11 cellular contexts compared by ENCODE assay signal in genomic region chr3:5191555-5192304, GRCh38. TPM values are rescaled to one million over a fixed set of nuclear protein-coding genes. Genes with fewer than 3 reads are reported as not detected.
A peak's percentile ranks its signal among the peaks of the same experiment; 100 is the strongest.
DNase-seq lines count a peak whose midpoint lies in the region; ATAC-seq and TF ChIP-seq lines count a peak whose summit lies in the region.
"Had no signal": no experiment of that assay in that cellular context is flagged by ENCODE, and none has a peak within 500 bp of the region (broad histone marks: within the 10 kb centered on the region; RNA-seq: fewer than 3 reads in every experiment).

No MANE protein-coding gene starts in this region.

- peaks cover 30% of the 10 kb centered on the region for H3F3A ChIP-seq in GM23248 (ENCODE audit: insufficient read depth)

- no peaks in the 10 kb centered on the region for H3K36me3 ChIP-seq in GM23248 (ENCODE audit: low read depth)
- H3K36me3 ChIP-seq in stomach, result peaks cover 0 to 17% (median 7%) of the 10 kb centered on the region in 4 donors

- POLR2A ChIA-PET in activated CD8-positive, alpha-beta T cell treated with anti-CD3 and anti-CD28 coated beads for 36 hours (lab: Charles Lee), result interaction anchor here (1.0 to 1.5 kb wide), 3 partner anchors 15 to 370 kb away, joined by 3 to 9 read pairs (median 3); no protein-coding TSS in a partner anchor

- no peak overlapping the region for H3K27ac ChIP-seq in GM23248
- peak overlapping the region in 1 of 5 donors; percentile 48 for H3K27ac ChIP-seq in stomach
- H3K27ac ChIP-seq: esophagus squamous epithelium had no signal

- H3K27ac Mint-ChIP-seq in activated CD8-positive, alpha-beta T cell treated with anti-CD3 and anti-CD28 coated beads for 36 hours, result peak overlapping the region; percentile 93
- peak overlapping the region; percentile 23 for H3K27ac Mint-ChIP-seq in osteocyte (ENCODE audit: unreplicated experiment)

- H3K9ac ChIP-seq in GM23248, result no peak overlapping the region

- DNase-seq in SIG-M5 treated with dmso at 0.1 percent for 504 hours (lab: John Stamatoyannopoulos, UW; ENCODE audit: unreplicated experiment), result peak; percentile 41
- DNase-seq in SIG-M5 (lab: John Stamatoyannopoulos, UW), result no peak
- peak; percentile 16 for DNase-seq in GM23248
- no peak for DNase-seq in activated CD8-positive, alpha-beta T cell treated with anti-CD3 and anti-CD28 coated beads for 36 hours
- DNase-seq in osteocyte (ENCODE audit: extremely low spot score, unreplicated experiment), result no peak
- no peak for DNase-seq in stimulated activated CD4-positive, alpha-beta T cell treated with anti-CD3 and anti-CD28 coated beads, Interleukin-4, amount 100 ng/mL, for 4 hours
- DNase-seq in stomach, result no peak
- no peak for DNase-seq in activated CD4-positive, CD25-positive, alpha-beta regulatory T cell (lab: John Stamatoyannopoulos, UW)
- DNase-seq: esophagus squamous epithelium, kidney glomerular epithelial cell, T1000 had no signal

- H3K4me3 ChIP-seq in GM23248 (no peak overlapping the region), stomach (no peak overlapping the region)

- H3K9me3 Mint-ChIP-seq in activated CD8-positive, alpha-beta T cell treated with anti-CD3 and anti-CD28 coated beads for 36 hours, result no peaks in the 10 kb centered on the region
- no peaks in the 10 kb centered on the region for H3K9me3 Mint-ChIP-seq in osteocyte (ENCODE audit: unreplicated experiment)

- intact Hi-C loops in activated CD8-positive, alpha-beta T cell treated with anti-CD3 and anti-CD28 coated beads for 36 hours (cut with micrococcal nuclease), result loop anchor here (5.0 to 10.0 kb wide), 6 partner anchors 54 to 699 kb away; partner anchors contain the start of genes ARL8B and ITPR1
- intact Hi-C loops in stomach (cut with DNase I; ENCODE audit: low total_unique reads), result no loop called here

- TF ChIP-seq EP300 in stomach (IDR thresholded peaks at IDR 0.05), result no peak

- no peak for TF ChIP-seq POLR2A in stomach (IDR thresholded peaks at IDR 0.05)

- CTCF ChIA-PET in activated CD8-positive, alpha-beta T cell treated with anti-CD3 and anti-CD28 coated beads for 36 hours (lab: Charles Lee), result interaction anchor here (1.4 kb wide), 1 partner anchor 55 kb away, joined by 3 read pairs; no protein-coding TSS in a partner anchor

- H3K4me1 Mint-ChIP-seq in activated CD8-positive, alpha-beta T cell treated with anti-CD3 and anti-CD28 coated beads for 36 hours (ENCODE audit: low read depth), result peaks cover 54% of the 10 kb centered on the region
- peaks cover 59% of the 10 kb centered on the region for H3K4me1 Mint-ChIP-seq in osteocyte (ENCODE audit: unreplicated experiment)

- peaks cover 84% of the 10 kb centered on the region for H3K79me2 ChIP-seq in GM23248 (ENCODE audit: insufficient read depth)

- peak overlapping the region; percentile 68 for H3K4me3 Mint-ChIP-seq in activated CD8-positive, alpha-beta T cell treated with anti-CD3 and anti-CD28 coated beads for 36 hours
- no peak overlapping the region for H3K4me3 Mint-ChIP-seq in osteocyte (ENCODE audit: unreplicated experiment)

- no peaks in the 10 kb centered on the region for H4K20me1 ChIP-seq in GM23248 (ENCODE audit: insufficient read depth)

- WGBS in GM23248 (ENCODE audit: low coverage in 1 of 2, low lambda C conversion rate in 2 of 2, missing lambda C conversion rate in 2 of 2), 2 experiments, result 87 to 88% methylated on average over 5 of the region's 5 CpGs
- 54 to 71% (median 63%) methylated on average over 5 of the region's 5 CpGs for WGBS in stomach, 5 donors

- no peaks in the 10 kb centered on the region for H3K9me3 ChIP-seq in GM23248 (ENCODE audit: low read depth)
- H3K9me3 ChIP-seq in stomach, result no peaks in the 10 kb centered on the region
- H3K9me3 ChIP-seq: esophagus squamous epithelium had no signal

- no peak for TF ChIP-seq CTCF in activated CD8-positive, alpha-beta T cell treated with anti-CD3 and anti-CD28 coated beads for 36 hours (IDR thresholded peaks at IDR 0.05)
- TF ChIP-seq CTCF in osteocyte (IDR thresholded peaks at IDR 0.05) (no peak), stomach (IDR thresholded peaks at IDR 0.05) (no peak)

- no peaks in the 10 kb centered on the region for H3K27me3 Mint-ChIP-seq in activated CD8-positive, alpha-beta T cell treated with anti-CD3 and anti-CD28 coated beads for 36 hours
- no peaks in the 10 kb centered on the region for H3K27me3 Mint-ChIP-seq in osteocyte (ENCODE audit: unreplicated experiment)

- H3K27me3 ChIP-seq in GM23248 (replicated peaks; ENCODE audit: insufficient read depth), result no peaks in the 10 kb centered on the region
- no peaks in the 10 kb centered on the region for H3K27me3 ChIP-seq in stomach
- H3K27me3 ChIP-seq: esophagus squamous epithelium had no signal

- ATAC-seq in activated CD8-positive, alpha-beta T cell treated with anti-CD3 and anti-CD28 coated beads for 36 hours, result no peak

- no peak overlapping the region for H2AFZ ChIP-seq in GM23248

- peaks cover 45% of the 10 kb centered on the region for H3K4me1 ChIP-seq in GM23248 (ENCODE audit: insufficient read depth)
- peaks cover 41 to 81% (median 64%) of the 10 kb centered on the region in 4 donors for H3K4me1 ChIP-seq in stomach

- peaks cover 72% of the 10 kb centered on the region for H3K36me3 Mint-ChIP-seq in activated CD8-positive, alpha-beta T cell treated with anti-CD3 and anti-CD28 coated beads for 36 hours (ENCODE audit: low read depth)
- H3K36me3 Mint-ChIP-seq in osteocyte (ENCODE audit: unreplicated experiment), result peaks cover 15% of the 10 kb centered on the region

- in situ Hi-C loops in GM23248 (cut with MboI), result no loop called here

- H3K9me2 ChIP-seq in GM23248 (ENCODE audit: insufficient read depth), result no peaks in the 10 kb centered on the region

- H3K4me2 ChIP-seq in GM23248 (ENCODE audit: unreplicated experiment), result no peak overlapping the region

RNA-seq across cellular contexts. Expression of gene EDEM1, which starts 4.2 kb away (rescaled TPM):
- total RNA-seq in GM23248 (2014; rRNA removed; shearing (Covaris generic)), result 24.3 and 29.2 TPM in 2 replicates
- 16.6 and 17.3 TPM in 2 replicates for polyA plus RNA-seq in GM23248 (2016; fragmentation: Nextera tagmentation; extraction: Ambion mirVana)
- 100 to 1,000 TPM; 156 to 159 TPM for total RNA-seq in activated CD8-positive, alpha-beta T cell treated with anti-CD3 and anti-CD28 coated beads for 36 hours
- total RNA-seq in osteocyte, result 42.1 and 45.9 TPM in 2 replicates
- 100 to 1,000 TPM in 1 of 5 donors, 10 to 100 TPM in 4; 22.2 to 160 (median 53.1) TPM for total RNA-seq in stomach
- 1 to 10 TPM; 5.3 to 7.2 (median 5.4) TPM for polyA plus RNA-seq in stomach

Comparison
In these comparisons a context has a peak if more than half of its experiments do, and no peak if none do; other contexts are left out.
1. DNase-seq: peak in SIG-M5 treated with dmso at 0.1 percent for 504 hours (single experiment) and GM23248 (single experiment); none in SIG-M5 (single experiment), activated CD8-positive, alpha-beta T cell treated with anti-CD3 and anti-CD28 coated beads for 36 hours (single experiment), osteocyte (single experiment), stimulated activated CD4-positive, alpha-beta T cell treated with anti-CD3 and anti-CD28 coated beads, Interleukin-4, amount 100 ng/mL, for 4 hours (0 of 2), stomach (single experiment) and activated CD4-positive, CD25-positive, alpha-beta regulatory T cell (0 of 4).